8 cellular contexts compared by ENCODE assay signal in the genomic region with DNA sequence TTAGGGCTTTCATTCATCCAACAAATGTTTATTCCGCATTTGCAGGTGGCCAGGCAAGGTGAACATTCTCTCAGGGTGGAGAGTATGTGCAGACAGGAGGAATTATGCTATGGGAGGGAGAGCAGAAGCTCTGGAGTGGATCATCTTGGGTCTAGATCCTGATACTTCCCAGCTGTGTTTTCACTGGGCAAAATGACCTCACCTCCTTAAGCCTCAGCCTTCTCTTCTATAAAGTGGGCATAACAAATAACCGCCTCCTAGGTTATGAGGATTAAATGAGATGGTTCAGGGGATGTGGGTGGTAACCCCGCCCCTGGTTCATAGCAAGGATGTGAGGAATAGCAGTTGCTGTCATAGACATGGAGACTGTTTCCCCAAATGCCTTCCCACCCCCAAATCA. TPM values are rescaled to one million over a fixed set of nuclear protein-coding genes. Genes with fewer than 3 reads are reported as not detected.
DNase-seq lines count a peak whose midpoint lies in the region; ATAC-seq and TF ChIP-seq lines count a peak whose summit lies in the region.

No MANE protein-coding gene starts in this region.

- no peak for DNase-seq in HAP-1 (ENCODE audit: low spot score in 2 of 2)
- no peak for DNase-seq in adrenal gland
- no peak for DNase-seq in prostate gland (ENCODE audit: low spot score)
- DNase-seq in SW480 (ENCODE audit: low spot score) = no peak
- no peak for DNase-seq in NCI-H524 treated with DMSO at 0.1 percent for 48 hours (lab: John Stamatoyannopoulos, UW)
- DNase-seq in midbrain (lab: John Stamatoyannopoulos, UW) = no peak

- no peak for TF ChIP-seq POLR2A in adrenal gland (IDR thresholded peaks at IDR 0.05)
- TF ChIP-seq POLR2A in prostate gland (IDR thresholded peaks at IDR 0.05) = no peak

- H3K9me3 ChIP-seq in HAP-1 (no peaks in the 10 kb centered on the region), adrenal gland (replicated peaks in 1 of 3) (no peaks in the 10 kb centered on the region), iPS-15b (ENCODE audit: control insufficient read depth, insufficient read depth, low read length) (peaks cover 3% of the 10 kb centered on the region), prostate gland (no peaks in the 10 kb centered on the region)

- intact Hi-C loops in adrenal gland (cut with DNase I) = loop anchor here (5.0 to 10.0 kb wide), 2 partner anchors 53 to 120 kb away; no protein-coding TSS in a partner anchor
- intact Hi-C loops in prostate gland (cut with DNase I) = loop anchor here (1.0 to 5.0 kb wide), 2 partner anchors 50 to 120 kb away; no protein-coding TSS in a partner anchor

- no peaks in the 10 kb centered on the region for H3K4me1 ChIP-seq in HAP-1
- H3K4me1 ChIP-seq in adrenal gland (replicated peaks in 1 of 2) = peaks cover 15 to 68% of the 10 kb centered on the region in 2 donors
- H3K4me1 ChIP-seq in iPS-15b (ENCODE audit: control insufficient read depth, insufficient read depth, low read length) = peaks cover 5% of the 10 kb centered on the region
- peaks cover 4% of the 10 kb centered on the region for H3K4me1 ChIP-seq in prostate gland (replicated peaks)

- H3K9ac ChIP-seq in iPS-15b (ENCODE audit: low read depth, low read length) = no peak overlapping the region

- H3K4me3 ChIP-seq in HAP-1 = peak overlapping the region; percentile 47
- H3K4me3 ChIP-seq in adrenal gland = no peak overlapping the region
- peak overlapping the region; percentile 86 for H3K4me3 ChIP-seq in iPS-15b (ENCODE audit: low read depth, low read length)
- H3K4me3 ChIP-seq in prostate gland = peak overlapping the region in 1 of 2 donors; percentile 82

- in situ Hi-C loops in HAP-1 (cut with MboI; ENCODE audit: low sequenced_read_pairs) = no loop called here

- no peak for TF ChIP-seq CTCF in adrenal gland (IDR thresholded peaks at IDR 0.05)
- TF ChIP-seq CTCF in prostate gland (IDR thresholded peaks at IDR 0.05) = no peak

- H3K27me3 ChIP-seq in HAP-1 (ENCODE audit: low read depth) (no peaks in the 10 kb centered on the region), adrenal gland (no peaks in the 10 kb centered on the region), iPS-15b (ENCODE audit: control insufficient read depth, insufficient read depth, low read length) (peaks cover 20% of the 10 kb centered on the region), prostate gland (replicated peaks; ENCODE audit: insufficient read depth) (no peaks in the 10 kb centered on the region)

- H3K27ac ChIP-seq in adrenal gland (peak overlapping the region in 4 of 5 donors; percentile 85 to 99 (median 94)), prostate gland (peak overlapping the region; percentile 79 to 91)

- 60 to 79% (median 64%) methylated on average over 3 of the region's 3 CpGs for WGBS in adrenal gland, 4 donors
- WGBS in prostate gland = 62% methylated on average over 3 of the region's 3 CpGs

- H3K36me3 ChIP-seq in HAP-1 (replicated peaks) = no peaks in the 10 kb centered on the region
- no peaks in the 10 kb centered on the region for H3K36me3 ChIP-seq in adrenal gland (replicated peaks in 1 of 2)
- H3K36me3 ChIP-seq in iPS-15b (ENCODE audit: control insufficient read depth, insufficient read depth, low read length) = no peaks in the 10 kb centered on the region
- H3K36me3 ChIP-seq in prostate gland = no peaks in the 10 kb centered on the region

- no peak for ATAC-seq in HG02759 (IDR thresholded peaks at IDR 0.05; ENCODE audit: unreplicated experiment)

RNA-seq across cellular contexts. Expression of a gene that starts 1.7 kb away (rescaled TPM):
- total RNA-seq in adrenal gland (10 to 100 TPM; 25.0 to 46.5 (median 35.8) TPM), prostate gland (10 to 100 TPM in 1 of 2 donors, 1 to 10 TPM in 1; 9.8 to 17.6 TPM)
- polyA plus RNA-seq in adrenal gland = 10 to 100 TPM; 14.6 to 35.9 (median 19.7) TPM

Comparison
In these comparisons a context has a peak if more than half of its experiments do, and no peak if none do; other contexts are left out.
1. H3K4me3 ChIP-seq: peak in HAP-1 (single experiment) and iPS-15b (single experiment); none in adrenal gland (0 of 4).